17 cellular contexts compared by ENCODE assay signal in genomic region chr19:307793-308420, GRCh38. TPM values are rescaled to one million over a fixed set of nuclear protein-coding genes. Genes with fewer than 3 reads are reported as not detected.
"Had no signal": no experiment of that assay in that cellular context is flagged by ENCODE, and none has a peak within 500 bp of the region (broad histone marks: within the 10 kb centered on the region; RNA-seq: fewer than 3 reads in every experiment).

No MANE protein-coding gene starts in this region.

- H3K4me3 ChIP-seq: uterus had no signal

- H3K27me3 ChIP-seq: sigmoid colon, uterus had no signal

- DNase-seq: activated CD4-positive, alpha-beta memory T cell treated with anti-CD3 and anti-CD28 coated beads, Interleukin-2, amount 10 ng/mL, durations not matched to agents 7 days and 5 days; activated CD4-positive, alpha-beta T cell treated with anti-CD3 and anti-CD28 coated beads for 4 hours; activated naive CD8-positive, alpha-beta T cell treated with anti-CD3 and anti-CD28 coated beads for 36 hours; activated T-cell treated with anti-CD3 and anti-CD28 coated beads, Interleukin-2, amount 50 U/mL, for 4 hours; amygdala; effector CD8-positive, alpha-beta T cell; foreskin melanocyte; left colon; mesenchymal stem cell; natural killer cell; occipital lobe; sigmoid colon; stimulated activated CD4-positive, alpha-beta T cell treated with anti-CD3 and anti-CD28 coated beads, Interleukin-12 subunit alpha, Interleukin-12 subunit beta, amount 100 ng/mL, for 4 hours; T-helper 2 cell had no signal

- H3K4me1 ChIP-seq: sigmoid colon, uterus had no signal

- H3K36me3 ChIP-seq: uterus had no signal

- H3K27ac ChIP-seq: sigmoid colon, uterus had no signal

- H3K9me3 ChIP-seq: sigmoid colon, uterus had no signal

- ATAC-seq: activated T-cell treated with anti-CD3 and anti-CD28 coated beads, Interleukin-2, amount 50 U/mL, for 4 hours; left colon; stimulated activated effector memory CD8-positive, alpha-beta T cell treated with anti-CD3 and anti-CD28 coated beads, Interleukin-12 subunit alpha, Interleukin-12 subunit beta, amount 100 ng/mL, for 72 hours; WTC11 had no signal

RNA-seq across cellular contexts. Expression of gene PLPP2, which starts 16.7 kb away (rescaled TPM):
- total RNA-seq: activated naive CD8-positive, alpha-beta T cell treated with anti-CD3 and anti-CD28 coated beads for 36 hours had no signal
